13 cellular contexts compared by ENCODE assay signal in the genomic region with DNA sequence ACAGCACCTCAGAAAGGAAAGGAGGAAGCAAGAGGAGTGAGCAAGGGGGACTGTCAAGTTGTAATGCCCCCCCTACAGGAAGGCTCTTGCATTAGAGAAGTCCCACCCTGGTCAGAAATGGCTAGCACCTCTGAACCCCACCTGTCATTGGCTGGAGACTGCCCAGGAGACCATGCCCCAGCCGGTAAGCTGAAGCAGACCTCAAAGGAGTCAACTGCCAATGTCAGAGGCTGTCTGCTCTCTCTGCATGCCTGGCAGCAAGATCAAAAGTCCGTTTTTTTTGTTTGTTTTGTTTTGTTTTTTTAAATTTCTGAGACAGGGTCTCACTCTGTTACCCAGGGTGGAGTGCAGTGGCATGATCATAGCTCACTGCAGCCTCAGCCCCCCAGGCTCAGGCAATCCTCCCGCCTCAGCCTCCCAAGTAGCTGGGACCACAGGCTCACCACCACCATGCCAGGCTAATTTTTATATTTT. TPM values are rescaled to one million over a fixed set of nuclear protein-coding genes. Genes with fewer than 3 reads are reported as not detected.
DNase-seq lines count a peak whose midpoint lies in the region; ATAC-seq and TF ChIP-seq lines count a peak whose summit lies in the region.
"Had no signal": no experiment of that assay in that cellular context is flagged by ENCODE, and none has a peak within 500 bp of the region (broad histone marks: within the 10 kb centered on the region; RNA-seq: fewer than 3 reads in every experiment).

No MANE protein-coding gene starts in this region.

- ATAC-seq in GM18517 (IDR thresholded peaks at IDR 0.05; ENCODE audit: unreplicated experiment), result no peak
- ATAC-seq: activated naive CD4-positive, alpha-beta T cell treated with anti-CD3 and anti-CD28 coated beads, Interleukin-2, amount 50 U/mL, for 72 hours; sciatic nerve had no signal

- TF ChIP-seq EP300 in sigmoid colon (IDR thresholded peaks at IDR 0.05), result no peak

- H3K4me1 ChIP-seq in sigmoid colon, result peaks cover 0 to 59% (median 55%) of the 10 kb centered on the region in 4 donors

- no peaks in the 10 kb centered on the region for H3K36me3 ChIP-seq in sigmoid colon

- TF ChIP-seq CTCF in GM12864 (IDR thresholded peaks at IDR 0.05; ENCODE audit: low read depth, low read length, missing control alignments) (peak; percentile 39), NB4 (IDR thresholded peaks at IDR 0.05; ENCODE audit: low read depth, low read length) (peak; percentile 14), epithelial cell of proximal tubule (conservative IDR thresholded peaks at IDR 0.05; ENCODE audit: low read depth, low read length) (peak; percentile 21), sigmoid colon (IDR thresholded peaks at IDR 0.05) (no peak)

- H3K4me3 ChIP-seq in GM12864 (ENCODE audit: low read depth, low read length) (no peak overlapping the region), NB4 (ENCODE audit: low read depth, low read length) (no peak overlapping the region), epithelial cell of proximal tubule (ENCODE audit: low read depth, low read length) (no peak overlapping the region), sigmoid colon (no peak overlapping the region)

- WGBS in sigmoid colon, 2 donors, result 36 to 53% methylated on average over 3 of the region's 3 CpGs

- DNase-seq in GM12864 (ENCODE audit: low read depth) (no peak), NB4 (ENCODE audit: low read depth) (peak; percentile 50), epithelial cell of proximal tubule (ENCODE audit: low read depth) (no peak), sigmoid colon (no peak), DMS153 treated with DMSO at 0.1 percent for 48 hours (lab: John Stamatoyannopoulos, UW; ENCODE audit: unreplicated experiment) (no peak), NCI-H187 (lab: John Stamatoyannopoulos, UW) (no peak), SIG-M5 treated with dmso at 0.1 percent for 504 hours (lab: John Stamatoyannopoulos, UW; ENCODE audit: unreplicated experiment) (no peak)
- DNase-seq: activated CD4-positive, alpha-beta T cell treated with anti-CD3 and anti-CD28 coated beads for 4 hours had no signal

- no peak for TF ChIP-seq POLR2A in NB4 (IDR thresholded peaks at IDR 0.05; ENCODE audit: extremely low read depth, insufficient read length)
- TF ChIP-seq POLR2A in sigmoid colon (IDR thresholded peaks at IDR 0.05), result no peak

- no peaks in the 10 kb centered on the region for H3K27me3 ChIP-seq in sigmoid colon

- no peaks in the 10 kb centered on the region for H3K9me3 ChIP-seq in sigmoid colon

- H3K27ac ChIP-seq in sigmoid colon, result peak overlapping the region; percentile 89 to 98 (median 93)

- intact Hi-C loops in sigmoid colon (cut with DNase I), result loop anchor here (2.0 kb wide), 1 partner anchor 16 kb away; no protein-coding TSS in a partner anchor

RNA-seq across cellular contexts. Expression of a gene that starts 8.1 kb away (rescaled TPM):
- total RNA-seq in epithelial cell of proximal tubule (32.4 and 49.3 TPM in 2 replicates), sigmoid colon (10 to 100 TPM; 13.9 to 69.0 (median 25.9) TPM)
- 100 to 1,000 TPM in 1 of 3 donors, 10 to 100 TPM in 2; 44.4 to 104 (median 64.7) TPM for polyA plus RNA-seq in sigmoid colon

RNA-seq across cellular contexts. Expression of a gene that starts 37.3 kb away (rescaled TPM):
- total RNA-seq in epithelial cell of proximal tubule (16.1 and 27.2 TPM in 2 replicates), sigmoid colon (not detected)
- 10 to 100 TPM; 46.8 to 64.5 (median 58.0) TPM for polyA plus RNA-seq in sigmoid colon
- total RNA-seq: activated naive CD4-positive, alpha-beta T cell treated with anti-CD3 and anti-CD28 coated beads, Interleukin-2, amount 50 U/mL, for 72 hours; sciatic nerve had no signal

RNA-seq across cellular contexts. Expression of a gene that starts 41.4 kb away (rescaled TPM):
- total RNA-seq in epithelial cell of proximal tubule, result not detected in 2 replicates
- total RNA-seq in sigmoid colon, result not detected
- not detected for polyA plus RNA-seq in sigmoid colon
- total RNA-seq: activated naive CD4-positive, alpha-beta T cell treated with anti-CD3 and anti-CD28 coated beads, Interleukin-2, amount 50 U/mL, for 72 hours; MCF 10A; sciatic nerve had no signal
- polyA plus RNA-seq: keratinocyte had no signal

Comparison
In these comparisons a context has a peak if more than half of its experiments do, and no peak if none do; other contexts are left out.
1. CTCF ChIP-seq: peak in GM12864 (single experiment), NB4 (single experiment) and epithelial cell of proximal tubule (single experiment); none in sigmoid colon (0 of 4).
2. RNA of a gene that starts 37.3 kb away (total RNA-seq): 16.1 to 27.2 TPM in epithelial cell of proximal tubule; not detected in sigmoid colon; every median in the first group is over 10 times any median in the second.